In genomic region chr16:19980866-19981265, GRCh38 we compare ENCODE assay signal across 10 cellular contexts.
DNase-seq lines count a peak whose midpoint lies in the region; ATAC-seq, FAIRE-seq and TF ChIP-seq lines count a peak whose summit lies in the region.
"Had no signal": no experiment of that assay in that cellular context is flagged by ENCODE, and none has a peak within 500 bp of the region (broad histone marks: within the 10 kb centered on the region; RNA-seq: fewer than 3 reads in every experiment).

No MANE protein-coding gene starts in this region.

- no peak overlapping the region for H2BK15ac ChIP-seq in IMR-90 (ENCODE audit: low read depth, low read length)
- no peak overlapping the region for H2BK15ac ChIP-seq in mesendoderm (replicated peaks; ENCODE audit: low read depth)

- TF ChIP-seq CTCF in IMR-90 (conservative IDR thresholded peaks at IDR 0.05; ENCODE audit: low read depth, low read length) (peak; percentile 30; the same call in 1 of the 2 replicates), GM12878 (IDR thresholded peaks at IDR 0.05 in 2 of 3, conservative IDR thresholded peaks at IDR 0.05 in 1 of 3; ENCODE audit: control insufficient read depth in 2 of 3, extremely low read depth in 1 of 3, insufficient read depth in 1 of 3, low read depth in 3 of 3, low read length in 3 of 3) (peak; percentile 25 to 49 (median 46)), spleen (IDR thresholded peaks at IDR 0.05 in 8 of 11, conservative IDR thresholded peaks at IDR 0.05 in 3 of 11) (peak in 4 of 11 experiments; percentile 13 to 44 (median 18))

- no peak overlapping the region for H3K27ac ChIP-seq in IMR-90 (ENCODE audit: insufficient read depth, low read length)
- H3K27ac ChIP-seq in GM12878 (ENCODE audit: control insufficient read depth, insufficient read depth): no peak overlapping the region
- H3K27ac ChIP-seq in mesendoderm (ENCODE audit: low read depth, low read length): no peak overlapping the region
- H3K27ac ChIP-seq in spleen: no peak overlapping the region

- no peak overlapping the region for H3K18ac ChIP-seq in IMR-90 (ENCODE audit: low read depth, low read length)
- no peak overlapping the region for H3K18ac ChIP-seq in mesendoderm (ENCODE audit: low read length)

- H2AK9ac ChIP-seq in IMR-90 (replicated peaks; ENCODE audit: low read depth, low read length, poor library complexity): no peak overlapping the region

- intact Hi-C loops in IMR-90 (cut with micrococcal nuclease) (no loop called here), GM12878 (cut with micrococcal nuclease; ENCODE audit: unreplicated experiment) (loop anchor here (1.0 kb wide), 1 partner anchor 319 kb away; no protein-coding TSS in a partner anchor), spleen (cut with DNase I; ENCODE audit: low total_unique reads) (no loop called here)

- H3K79me2 ChIP-seq in GM12878 (ENCODE audit: control insufficient read depth, insufficient read depth, low read length): no peaks in the 10 kb centered on the region
- H3K79me2 ChIP-seq in mesendoderm (ENCODE audit: control insufficient read depth, insufficient read depth, low read length): no peaks in the 10 kb centered on the region

- H3K4me1 ChIP-seq in IMR-90 (ENCODE audit: control insufficient read depth, insufficient read depth, low read length) (no peaks in the 10 kb centered on the region), GM12878 (ENCODE audit: control insufficient read depth, insufficient read depth, low read length) (no peaks in the 10 kb centered on the region), mesendoderm (ENCODE audit: control insufficient read depth, low read depth, low read length) (peaks cover 3% of the 10 kb centered on the region), spleen (no peaks in the 10 kb centered on the region)

- CTCF ChIA-PET in IMR-90 (lab: Yijun Ruan, JAX): interaction anchor here (1.3 kb wide), 1 partner anchor 10 kb away, joined by 4 read pairs; no protein-coding TSS in a partner anchor
- CTCF ChIA-PET in GM12878 (lab: Yijun Ruan, JAX): interaction anchor here (0.5 to 1.5 kb wide), 6 partner anchors 74 to 396 kb away, joined by 3 to 8 read pairs (median 3); no protein-coding TSS in a partner anchor

- in situ Hi-C loops in IMR-90 (cut with MboI; ENCODE audit: low sequenced_read_pairs): no loop called here
- in situ Hi-C loops in GM12878 (cut with MboI): no loop called here

- POLR2A ChIA-PET in IMR-90 (lab: Charles Lee; ENCODE audit: unreplicated experiment): no interaction called here
- POLR2A ChIA-PET in GM12878 (lab: Charles Lee): no interaction called here

- ATAC-seq in IMR-90 (ENCODE audit: low read depth) (no peak), GM12878 (0 out of 3 replicates have a peak, but pooled peaks have one; percentile 35), GM21723 (IDR thresholded peaks at IDR 0.05; ENCODE audit: unreplicated experiment) (no peak)

- RAD21 ChIA-PET in GM12878 (lab: Charles Lee; ENCODE audit: unreplicated experiment): interaction anchor here (2.1 kb wide), 1 partner anchor 319 kb away, joined by 15 read pairs; no protein-coding TSS in a partner anchor

- H3K9me1 ChIP-seq in IMR-90 (ENCODE audit: insufficient read depth, low read length): no peaks in the 10 kb centered on the region

- WGBS in IMR-90 (ENCODE audit: extremely low coverage in 2 of 2, insufficient read length in 1 of 2), 2 experiments: no CpG with 5 or more reads among the region's 3 CpGs
- 0% methylated on average over 3 of the region's 3 CpGs for WGBS in GM12878 (ENCODE audit: insufficient coverage, insufficient replicate concordance, low lambda C conversion rate, missing lambda C conversion rate)
- WGBS in mesendoderm (ENCODE audit: extremely low coverage, insufficient coverage, low lambda C conversion rate): no CpG with 5 or more reads among the region's 3 CpGs
- WGBS in spleen, 5 donors: 3 to 16% (median 7%) methylated on average over 3 of the region's 3 CpGs

- SMC1A ChIA-PET in GM12878 (lab: Charles Lee; ENCODE audit: uncharacterized antibody, unreplicated experiment): interaction anchor here (0.5 to 2.7 kb wide), 4 partner anchors 22 to 403 kb away, joined by 3 to 16 read pairs (median 4); no protein-coding TSS in a partner anchor

- H4K20me1 ChIP-seq in IMR-90 (ENCODE audit: insufficient read depth, low read length) (no peaks in the 10 kb centered on the region), GM12878 (ENCODE audit: control insufficient read depth, insufficient read depth) (no peaks in the 10 kb centered on the region)

- H2BK5ac ChIP-seq in IMR-90 (ENCODE audit: low read depth, low read length, poor library complexity, severe bottlenecking): no peak overlapping the region
- H2BK5ac ChIP-seq in mesendoderm (ENCODE audit: low read length): no peak overlapping the region

- H3K9me3 ChIP-seq in IMR-90 (ENCODE audit: control insufficient read depth, insufficient read depth, low read length) (no peaks in the 10 kb centered on the region), GM12878 (replicated peaks; ENCODE audit: control insufficient read depth, insufficient read depth, low read length) (no peaks in the 10 kb centered on the region), spleen (no peaks in the 10 kb centered on the region)

- H3K56ac ChIP-seq in IMR-90 (ENCODE audit: extremely low read depth, insufficient read depth, low read length) (no peak overlapping the region), mesendoderm (ENCODE audit: low read length) (no peak overlapping the region)

- H3K4me2 ChIP-seq in IMR-90 (ENCODE audit: low read depth, low read length): no peak overlapping the region
- no peak overlapping the region for H3K4me2 ChIP-seq in GM12878 (ENCODE audit: control insufficient read depth, insufficient read depth)
- no peak overlapping the region for H3K4me2 ChIP-seq in mesendoderm (ENCODE audit: low read length)

- no peak overlapping the region for H2BK20ac ChIP-seq in IMR-90 (ENCODE audit: low read depth, low read length)

- H4K8ac ChIP-seq in IMR-90 (ENCODE audit: low read depth in 2 of 2, low read length in 2 of 2): no peak overlapping the region
- no peak overlapping the region for H4K8ac ChIP-seq in mesendoderm (ENCODE audit: low read depth, low read length)

- H2AFZ ChIP-seq in IMR-90 (replicated peaks; ENCODE audit: low read length, poor library complexity) (no peak overlapping the region), GM12878 (ENCODE audit: control insufficient read depth, low read depth, low read length) (no peak overlapping the region)

- H4K91ac ChIP-seq in IMR-90 (ENCODE audit: insufficient read depth, low read depth, low read length): no peak overlapping the region

- TF ChIP-seq POLR2A in IMR-90 (IDR thresholded peaks at IDR 0.05; ENCODE audit: low read depth, low read length): no peak
- no peak for TF ChIP-seq POLR2A in GM12878 (IDR thresholded peaks at IDR 0.05; ENCODE audit: low read depth, low read length)
- TF ChIP-seq POLR2A in spleen (IDR thresholded peaks at IDR 0.05): no peak

- H3K36me3 ChIP-seq in IMR-90 (ENCODE audit: control insufficient read depth, insufficient read depth, low read length) (no peaks in the 10 kb centered on the region), GM12878 (ENCODE audit: control insufficient read depth in 2 of 2, insufficient read depth in 2 of 2, low read length in 1 of 2) (no peaks in the 10 kb centered on the region), mesendoderm (ENCODE audit: control insufficient read depth, insufficient read depth, low read length) (no peaks in the 10 kb centered on the region), spleen (no peaks in the 10 kb centered on the region)

- H2AK5ac ChIP-seq in IMR-90 (ENCODE audit: low read depth, low read length) (no peak overlapping the region), mesendoderm (ENCODE audit: low read length) (no peak overlapping the region)

- H3K14ac ChIP-seq in IMR-90 (replicated peaks; ENCODE audit: low read depth, low read length): no peak overlapping the region

- BruUV-seq in IMR-90 (replicated peaks; lab: Mats Ljungman, UMichigan) (no TSS peak), GM12878 (replicated peaks; lab: Mats Ljungman, UMichigan) (no TSS peak)

- dilution Hi-C loops in IMR-90 (cut with HindIII; ENCODE audit: low sequenced_read_pairs, unreplicated experiment): no loop called here

- H3K9ac ChIP-seq in IMR-90 (ENCODE audit: low read depth, low read length) (no peak overlapping the region), GM12878 (ENCODE audit: control insufficient read depth, insufficient read depth, low read length) (no peak overlapping the region), mesendoderm (ENCODE audit: low read length) (no peak overlapping the region)

- H3K23ac ChIP-seq in IMR-90 (ENCODE audit: low read depth, low read length): no peak overlapping the region
- no peak overlapping the region for H3K23ac ChIP-seq in mesendoderm (ENCODE audit: low read length)

- H3K27me3 ChIP-seq in IMR-90 (ENCODE audit: control insufficient read depth, insufficient read depth, low read length): no peaks in the 10 kb centered on the region
- no peaks in the 10 kb centered on the region for H3K27me3 ChIP-seq in GM12878 (replicated peaks in 1 of 2; ENCODE audit: control insufficient read depth in 2 of 2, insufficient read depth in 2 of 2, low read length in 1 of 2)
- no peaks in the 10 kb centered on the region for H3K27me3 ChIP-seq in mesendoderm (ENCODE audit: insufficient read depth, low read length, poor library complexity)
- peaks cover 0 to 15% (median 0%) of the 10 kb centered on the region in 7 donors for H3K27me3 ChIP-seq in spleen (replicated peaks in 1 of 7)

- no peak for TF ChIP-seq RAD21 in IMR-90 (IDR thresholded peaks at IDR 0.05; ENCODE audit: low read length)
- peak; percentile 35 for TF ChIP-seq RAD21 in GM12878 (IDR thresholded peaks at IDR 0.05; ENCODE audit: insufficient read depth, low read depth, low read length)

- H4K5ac ChIP-seq in IMR-90 (ENCODE audit: low read depth, low read length): no peak overlapping the region
- H4K5ac ChIP-seq in mesendoderm (ENCODE audit: low read length): no peak overlapping the region

- H3K4me3 ChIP-seq in IMR-90 (ENCODE audit: insufficient read depth, low read depth, low read length): no peak overlapping the region
- no peak overlapping the region for H3K4me3 ChIP-seq in GM12878
- H3K4me3 ChIP-seq in mesendoderm (ENCODE audit: low read length): no peak overlapping the region
- H3K4me3 ChIP-seq in spleen: no peak overlapping the region

- H3K4ac ChIP-seq in IMR-90 (ENCODE audit: low read depth, low read length): no peak overlapping the region
- no peak overlapping the region for H3K4ac ChIP-seq in mesendoderm (ENCODE audit: low read depth, low read length)

- DNase-seq in ELF-1 (ENCODE audit: low read depth, low spot score): peak; percentile 25
- peak; percentile 3 for DNase-seq in IMR-90
- no peak for DNase-seq in GM12878 (ENCODE audit: low read depth, low spot score)
- peak; percentile 78 for DNase-seq in mesendoderm
- DNase-seq in spleen: no peak
- no peak for DNase-seq in stimulated activated naive CD4-positive, alpha-beta T cell treated with Interleukin-2 at 50 U/mL for 16 hours (lab: John Stamatoyannopoulos, UW)
- DNase-seq in DMS79 (lab: John Stamatoyannopoulos, UW): no peak
- DNase-seq: islet precursor cell, NCI-H2227 treated with DMSO at 0.1 percent for 48 hours had no signal

- H2BK120ac ChIP-seq in IMR-90 (ENCODE audit: low read depth, low read length) (no peak overlapping the region), mesendoderm (ENCODE audit: low read depth, low read length) (no peak overlapping the region)

- no peak for FAIRE-seq in GM12878 (lab: Jason Lieb, UNC)

- TF ChIP-seq EP300 in GM12878 (IDR thresholded peaks at IDR 0.05; ENCODE audit: borderline replicate concordance in 1 of 2, control insufficient read depth in 1 of 2, low read depth in 2 of 2, low read length in 2 of 2): no peak

- H3K79me1 ChIP-seq in IMR-90 (ENCODE audit: low read depth in 1 of 2, low read length in 2 of 2) (no peaks in the 10 kb centered on the region), mesendoderm (ENCODE audit: low read length) (no peaks in the 10 kb centered on the region)

Comparison
In these comparisons a context has a peak if more than half of its experiments do, and no peak if none do; other contexts are left out.
1. DNase-seq: peak in ELF-1 (single experiment), IMR-90 (single experiment) and mesendoderm (single experiment); none in GM12878 (single experiment), spleen (single experiment), stimulated activated naive CD4-positive, alpha-beta T cell treated with Interleukin-2 at 50 U/mL for 16 hours (single experiment) and DMS79 (single experiment).